In the genomic region with DNA sequence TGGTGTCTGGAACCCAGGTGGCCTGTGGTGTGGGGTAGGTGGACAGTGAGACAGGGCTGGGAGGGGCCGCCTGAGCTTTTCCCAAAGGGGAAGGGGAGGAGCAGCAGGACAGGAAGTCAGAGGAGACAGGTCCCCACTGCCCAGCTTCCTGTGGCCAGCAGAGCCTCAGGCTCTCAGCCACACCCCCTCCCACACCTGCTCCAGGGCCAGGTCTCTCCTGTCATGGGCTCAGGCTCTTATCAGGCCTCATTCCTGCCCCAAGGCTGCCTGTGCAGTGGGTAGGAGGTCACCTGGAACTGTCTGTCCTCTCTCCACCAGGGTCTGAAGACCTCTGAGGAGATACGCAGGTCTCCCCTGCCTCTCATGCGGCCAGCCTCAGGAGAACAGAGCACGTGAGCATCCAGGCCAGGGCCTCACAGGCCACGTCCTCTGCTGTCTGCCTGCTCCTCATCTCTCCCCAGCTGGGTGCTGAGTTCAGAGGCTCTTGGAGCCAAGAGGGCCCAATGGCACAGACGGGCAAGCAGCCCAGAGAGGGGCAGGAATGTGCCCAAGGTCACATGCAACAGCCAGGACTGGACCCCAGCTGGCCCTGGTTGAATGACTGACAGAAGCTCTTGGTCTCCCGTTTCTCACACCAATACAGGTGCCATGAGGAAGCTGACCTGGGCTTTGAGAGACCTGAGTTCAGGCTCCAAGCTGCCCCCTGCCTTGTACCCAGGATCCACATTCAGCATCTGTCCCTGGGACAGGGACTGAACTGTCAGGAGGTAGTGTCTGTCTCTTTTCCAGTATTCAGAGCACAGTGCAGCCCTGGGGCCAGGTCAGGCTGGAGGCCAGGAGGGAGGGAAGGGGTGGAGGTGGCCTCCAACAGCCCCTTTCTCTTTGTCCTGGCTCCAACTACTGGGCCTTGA, we compare ENCODE assay signal across 9 cellular contexts. TPM values are rescaled to one million over a fixed set of nuclear protein-coding genes. Genes with fewer than 3 reads are reported as not detected.
DNase-seq lines count a peak whose midpoint lies in the region; ATAC-seq, FAIRE-seq and TF ChIP-seq lines count a peak whose summit lies in the region.
"Had no signal": no experiment of that assay in that cellular context is flagged by ENCODE, and none has a peak within 500 bp of the region (broad histone marks: within the 10 kb centered on the region; RNA-seq: fewer than 3 reads in every experiment).

No MANE protein-coding gene starts in this region.

- H3K4me3 ChIP-seq in dorsolateral prefrontal cortex: no peak overlapping the region
- H3K4me3 ChIP-seq in right lobe of liver: peak overlapping the region in 2 of 3 donors; percentile 11 to 37
- H3K4me3 ChIP-seq: tibial nerve had no signal

- intact Hi-C loops in dorsolateral prefrontal cortex (cut with DNase I): no loop called here
- intact Hi-C loops in right lobe of liver (cut with DNase I): loop anchor here in 1 of 2 donors (10.0 kb wide), 1 partner anchor 52 kb away; no protein-coding TSS in a partner anchor

- H3K9me3 ChIP-seq in right lobe of liver: no peaks in the 10 kb centered on the region
- H3K9me3 ChIP-seq: tibial nerve had no signal

- CTCF ChIA-PET in RWPE1 (lab: Yijun Ruan, JAX): interaction anchor here (0.5 to 0.9 kb wide), 2 partner anchors 17 to 227 kb away, joined by 3 to 4 read pairs; a partner anchor contains a TSS

- TF ChIP-seq CTCF in dorsolateral prefrontal cortex (IDR thresholded peaks at IDR 0.05 in 54 of 56, conservative IDR thresholded peaks at IDR 0.05 in 2 of 56; ENCODE audit: low read depth in 1 of 56, partially characterized antibody in 56 of 56): peak in 2 of 56 donors; percentile 14 to 24
- no peak for TF ChIP-seq CTCF in right lobe of liver (IDR thresholded peaks at IDR 0.05)
- no peak for TF ChIP-seq CTCF in RWPE1 (conservative IDR thresholded peaks at IDR 0.05; ENCODE audit: low read depth)

- TF ChIP-seq POLR2A in right lobe of liver (IDR thresholded peaks at IDR 0.05): peak; percentile 36

- DNase-seq in NCI-H69 (lab: John Stamatoyannopoulos, UW) (peak; percentile 57), dorsolateral prefrontal cortex (peak in 9 of 10 donors; percentile 72 to 87 (median 80)), right lobe of liver (peak; percentile 77 to 93 (median 93)), substantia nigra (lab: John Stamatoyannopoulos, UW) (peak in 39 of 49 donors; percentile 11 to 82 (median 56)), RWPE1 (ENCODE audit: low spot score) (no peak), RCC 7860 (ENCODE audit: low spot score) (no peak)
- DNase-seq: T-helper 1 cell had no signal

- peaks cover 0 to 9% (median 0%) of the 10 kb centered on the region in 4 donors for H3K36me3 ChIP-seq in right lobe of liver
- H3K36me3 ChIP-seq: tibial nerve had no signal

- POLR2A ChIA-PET in RWPE1 (lab: Yijun Ruan, JAX; ENCODE audit: low non-redundant PET): no interaction called here

- H3K27me3 ChIP-seq in dorsolateral prefrontal cortex: no peaks in the 10 kb centered on the region
- H3K27me3 ChIP-seq in right lobe of liver: no peaks in the 10 kb centered on the region
- H3K27me3 ChIP-seq: tibial nerve had no signal

- no peak for FAIRE-seq in RCC 7860 (lab: Jason Lieb, UNC)

- peaks cover 0 to 68% (median 32%) of the 10 kb centered on the region in 4 donors for H3K4me1 ChIP-seq in right lobe of liver

- peak overlapping the region in 58 of 59 donors; percentile 11 to 93 (median 79) for H3K27ac ChIP-seq in dorsolateral prefrontal cortex
- peak overlapping the region; percentile 62 to 80 (median 74) for H3K27ac ChIP-seq in right lobe of liver
- peak overlapping the region; percentile 78 for H3K27ac ChIP-seq in substantia nigra (ENCODE audit: low read depth, low read length, poor library complexity, severe bottlenecking)
- no peak overlapping the region for H3K27ac ChIP-seq in RWPE1

- no CpG with 5 or more reads among the region's 7 CpGs for WGBS in right lobe of liver (ENCODE audit: insufficient coverage, low coverage, low lambda C conversion rate, missing lambda C conversion rate)

- ATAC-seq in right lobe of liver: peak; percentile 15 to 46 (median 44)
- no peak for ATAC-seq in GM19351 (IDR thresholded peaks at IDR 0.05; ENCODE audit: unreplicated experiment)

RNA-seq across cellular contexts. Expression of a gene that starts 16.7 kb away (rescaled TPM):
- total RNA-seq in dorsolateral prefrontal cortex (100 to 1,000 TPM in 2 of 120 experiments, 10 to 100 TPM in 118; 31.5 to 113 (median 51.1) TPM), right lobe of liver (100 to 1,000 TPM; 282 to 525 (median 330) TPM)

RNA-seq across cellular contexts. Expression of a gene that starts 24.9 kb away (rescaled TPM):
- total RNA-seq in dorsolateral prefrontal cortex (100 to 1,000 TPM in 8 of 120 experiments, 10 to 100 TPM in 112; 42.2 to 126 (median 68.6) TPM), right lobe of liver (10 to 100 TPM; 32.9 to 76.7 (median 41.2) TPM)

RNA-seq across cellular contexts. Expression of a gene that starts 37.1 kb away (rescaled TPM):
- total RNA-seq in dorsolateral prefrontal cortex (10 to 100 TPM; 17.7 to 47.0 (median 30.9) TPM), right lobe of liver (10 to 100 TPM in 5 of 6 experiments, 1 to 10 TPM in 1; 8.6 to 23.8 (median 15.4) TPM)

Comparison
In these comparisons a context has a peak if more than half of its experiments do, and no peak if none do; other contexts are left out.
1. DNase-seq: peak in NCI-H69 (single experiment), dorsolateral prefrontal cortex (9 of 10), right lobe of liver (3 of 3) and substantia nigra (39 of 49); none in RWPE1 (single experiment) and RCC 7860 (single experiment).
2. H3K4me3 ChIP-seq: peak in right lobe of liver (2 of 3); none in dorsolateral prefrontal cortex (0 of 59).